14 cellular contexts compared by ENCODE assay signal in the genomic region with DNA sequence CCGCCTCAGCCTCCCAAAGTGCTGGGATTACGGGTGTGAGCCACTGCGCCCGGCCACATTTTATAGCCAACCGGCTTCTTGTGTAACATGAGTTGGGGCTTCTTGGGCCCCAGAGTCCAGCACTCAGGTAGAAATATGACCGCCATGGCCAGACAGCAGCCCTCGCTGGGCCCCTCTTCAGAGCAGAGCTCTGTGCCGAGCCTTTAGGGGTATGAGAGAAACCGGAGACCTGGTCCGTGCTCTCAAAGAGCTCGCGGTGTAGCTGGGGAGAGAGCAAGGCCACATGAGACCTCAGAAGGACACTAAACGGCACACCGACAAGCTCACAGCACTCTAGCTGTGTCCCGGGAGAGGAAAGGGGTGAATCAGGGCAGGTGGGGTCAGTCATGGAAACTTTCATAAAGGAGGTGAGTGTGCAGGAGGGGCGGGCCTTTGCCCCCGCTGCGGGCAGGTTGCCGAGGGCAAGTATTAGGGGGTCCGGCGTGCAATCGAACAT. TPM values are rescaled to one million over a fixed set of nuclear protein-coding genes. Genes with fewer than 3 reads are reported as not detected.
DNase-seq lines count a peak whose midpoint lies in the region; ATAC-seq and TF ChIP-seq lines count a peak whose summit lies in the region.
"Had no signal": no experiment of that assay in that cellular context is flagged by ENCODE, and none has a peak within 500 bp of the region (broad histone marks: within the 10 kb centered on the region; RNA-seq: fewer than 3 reads in every experiment).

No MANE protein-coding gene starts in this region.

- peak overlapping the region; percentile 5 to 86; a peak in 1 of 4 replicates for H3K27ac ChIP-seq in SK-N-SH (ENCODE audit: low read depth in 2 of 2, low read length in 1 of 2)
- peak overlapping the region; percentile 92 to 99 (median 98) for H3K27ac ChIP-seq in esophagus muscularis mucosa (replicated peaks in 1 of 4)
- H3K27ac ChIP-seq in neural progenitor cell, result no peak overlapping the region

- H3K36me3 Mint-ChIP-seq in neural progenitor cell (peaks cover 8% of the 10 kb centered on the region), type B pancreatic cell (peaks cover 28% of the 10 kb centered on the region)

- 98% methylated on average over 22 of the region's 22 CpGs for WGBS in SK-N-SH (ENCODE audit: low lambda C conversion rate)
- WGBS in esophagus muscularis mucosa, result 82% methylated on average over 22 of the region's 22 CpGs

- H3K9ac ChIP-seq in SK-N-SH (no peak overlapping the region), neural progenitor cell (no peak overlapping the region)

- intact Hi-C loops in esophagus muscularis mucosa (cut with DNase I), result no loop called here

- no peak overlapping the region for H3K4me3 ChIP-seq in SK-N-SH (ENCODE audit: low read depth in 2 of 2, low read length in 1 of 2)
- H3K4me3 ChIP-seq in esophagus muscularis mucosa, result peak overlapping the region in 3 of 4 donors; percentile 19 to 24 (median 22)
- H3K4me3 ChIP-seq in neural progenitor cell, result no peak overlapping the region

- H2AFZ ChIP-seq in SK-N-SH (ENCODE audit: low read depth), result no peak overlapping the region
- no peak overlapping the region for H2AFZ ChIP-seq in neural progenitor cell (replicated peaks)

- TF ChIP-seq CTCF in SK-N-SH (IDR thresholded peaks at IDR 0.05) (no peak), esophagus muscularis mucosa (IDR thresholded peaks at IDR 0.05) (no peak), neural progenitor cell (IDR thresholded peaks at IDR 0.05) (no peak), type B pancreatic cell (conservative IDR thresholded peaks at IDR 0.05) (no peak)

- H3K4me2 ChIP-seq in SK-N-SH (no peak overlapping the region), neural progenitor cell (peak overlapping the region; percentile 10)

- H3K9me3 ChIP-seq in SK-N-SH (no peaks in the 10 kb centered on the region), esophagus muscularis mucosa (no peaks in the 10 kb centered on the region), neural progenitor cell (ENCODE audit: low read depth) (no peaks in the 10 kb centered on the region)

- H3K9me3 Mint-ChIP-seq in neural progenitor cell (no peaks in the 10 kb centered on the region), type B pancreatic cell (no peaks in the 10 kb centered on the region)

- H3K9me2 ChIP-seq in SK-N-SH, result no peaks in the 10 kb centered on the region

- H3K4me3 Mint-ChIP-seq in neural progenitor cell (peak overlapping the region; percentile 62), type B pancreatic cell (peak overlapping the region; percentile 82)

- H3K79me2 ChIP-seq in SK-N-SH (ENCODE audit: insufficient read depth) (peaks cover 95% of the 10 kb centered on the region), neural progenitor cell (ENCODE audit: low read depth) (peaks cover 98% of the 10 kb centered on the region)

- H3K27me3 Mint-ChIP-seq in neural progenitor cell (ENCODE audit: insufficient read depth, low read depth) (peaks cover 6% of the 10 kb centered on the region), type B pancreatic cell (no peaks in the 10 kb centered on the region)

- H3F3A ChIP-seq in SK-N-SH (replicated peaks; ENCODE audit: insufficient read depth) (peaks cover 48% of the 10 kb centered on the region), neural progenitor cell (ENCODE audit: low read depth) (peaks cover 32% of the 10 kb centered on the region)

- TF ChIP-seq RAD21 in SK-N-SH (IDR thresholded peaks at IDR 0.05; ENCODE audit: low read length), result no peak

- H3K27me3 ChIP-seq in SK-N-SH (ENCODE audit: insufficient read depth) (no peaks in the 10 kb centered on the region), esophagus muscularis mucosa (no peaks in the 10 kb centered on the region), neural progenitor cell (no peaks in the 10 kb centered on the region)

- H3K4me1 ChIP-seq in SK-N-SH (ENCODE audit: control insufficient read depth in 1 of 2, insufficient read depth in 2 of 2, low read depth in 1 of 2, low read length in 1 of 2) (peaks cover 43 to 71% of the 10 kb centered on the region in 2 experiments), esophagus muscularis mucosa (peaks cover 98 to 100% (median 99%) of the 10 kb centered on the region in 4 donors), neural progenitor cell (peaks cover 59% of the 10 kb centered on the region)

- DNase-seq in SK-N-SH, result no peak
- DNase-seq in esophagus muscularis mucosa (ENCODE audit: extremely low spot score), result no peak
- no peak for DNase-seq in neural progenitor cell (ENCODE audit: low spot score)
- DNase-seq in type B pancreatic cell (ENCODE audit: extremely low spot score, unreplicated experiment), result no peak
- no peak for DNase-seq in NCI-H524 treated with DMSO at 0.1 percent for 48 hours (lab: John Stamatoyannopoulos, UW)
- no peak for DNase-seq in NCI-H187 treated with DMSO at 0.1 percent for 48 hours (lab: John Stamatoyannopoulos, UW)
- DNase-seq in AG08396 (ENCODE audit: low spot score), result no peak
- DNase-seq: 8988T; activated CD4-positive, CD25-positive, alpha-beta regulatory T cell; activated effector memory CD4-positive, alpha-beta T cell treated with anti-CD3 and anti-CD28 coated beads, Interleukin-2, amount 50 U/mL, for 16 hours; NCI-H1092; stimulated activated naive CD8-positive, alpha-beta T cell treated with anti-CD3 and anti-CD28 coated beads, Interleukin-15, Interleukin-2, amounts not matched to agents 100 U/mL and 50 U/mL, for 24 hours had no signal

- H3K4me1 Mint-ChIP-seq in neural progenitor cell (peaks cover 75% of the 10 kb centered on the region), type B pancreatic cell (ENCODE audit: unreplicated experiment) (peaks cover 75% of the 10 kb centered on the region)

- TF ChIP-seq POLR2A in esophagus muscularis mucosa (IDR thresholded peaks at IDR 0.05; ENCODE audit: low read depth), result no peak

- H4K20me1 ChIP-seq in SK-N-SH (ENCODE audit: insufficient read depth), result peaks cover 32% of the 10 kb centered on the region
- H4K20me1 ChIP-seq in neural progenitor cell (ENCODE audit: low read depth), result peaks cover 98% of the 10 kb centered on the region

- POLR2A ChIA-PET in SK-N-SH (lab: Yijun Ruan, JAX), result no interaction called here

- H3K27ac Mint-ChIP-seq in neural progenitor cell (peak overlapping the region; percentile 96), type B pancreatic cell (peak overlapping the region; percentile 96)

- H3K36me3 ChIP-seq in SK-N-SH (replicated peaks in 1 of 2; ENCODE audit: control insufficient read depth in 1 of 2, insufficient read depth in 2 of 2, low read length in 1 of 2) (peaks cover 3 to 6% of the 10 kb centered on the region in 2 experiments), esophagus muscularis mucosa (peaks cover 0 to 9% (median 2%) of the 10 kb centered on the region in 4 donors), neural progenitor cell (no peaks in the 10 kb centered on the region)

- ATAC-seq in SK-N-SH treated with all-trans-retinoic acid at 6 μM for 48 hours, result no peak
- ATAC-seq: HCT116; stimulated activated naive CD8-positive, alpha-beta T cell treated with anti-CD3 and anti-CD28 coated beads, Interleukin-15, Interleukin-2, amounts not matched to agents 100 U/mL and 50 U/mL, for 24 hours had no signal

- no peak for TF ChIP-seq EP300 in SK-N-SH (IDR thresholded peaks at IDR 0.05; ENCODE audit: borderline replicate concordance in 1 of 2, low read depth in 1 of 2, low read length in 1 of 2)
- no peak for TF ChIP-seq EP300 in esophagus muscularis mucosa (IDR thresholded peaks at IDR 0.05)

- CTCF ChIA-PET in SK-N-SH (lab: Yijun Ruan, JAX), result interaction anchor here (1.0 to 1.5 kb wide), 2 partner anchors 29 to 266 kb away, joined by 3 read pairs; no protein-coding TSS in a partner anchor

TF ChIP-seq in SK-N-SH, 30 proteins besides CTCF, POLR2A, EP300 and RAD21 (continues in another document):
- TF ChIP-seq TEAD4 (IDR thresholded peaks at IDR 0.05; ENCODE audit: borderline replicate concordance, insufficient read depth), result no peak
- no peak for TF ChIP-seq GATA2 (CRISPR knock-in tag; IDR thresholded peaks at IDR 0.05)
- TF ChIP-seq NRF1 (IDR thresholded peaks at IDR 0.05; ENCODE audit: low read depth, low read length), result no peak

TF ChIP-seq in SK-N-SH treated with all-trans-retinoic acid at 6 μM for 48 hours, 23 proteins besides CTCF, POLR2A, EP300 and RAD21 (continues in another document):
- no peak for TF ChIP-seq CSDC2 (CRISPR knock-in tag; IDR thresholded peaks at IDR 0.05)
- no peak for TF ChIP-seq RARB (CRISPR knock-in tag; IDR thresholded peaks at IDR 0.05)
- no peak for TF ChIP-seq GLIS3 (CRISPR knock-in tag; IDR thresholded peaks at IDR 0.05)
- TF ChIP-seq POU6F1 (CRISPR knock-in tag; IDR thresholded peaks at IDR 0.05; ENCODE audit: borderline replicate concordance, low read depth), result no peak

RNA-seq across cellular contexts. Expression of gene ACTN4, which starts 15.8 kb away (rescaled TPM):
- 494 and 598 TPM in 2 replicates for polyA plus RNA-seq in SK-N-SH (2012; rRNA removed)
- 222 and 365 TPM in 2 replicates for polyA plus RNA-seq in SK-N-SH (2012; cell fraction: cytosol; rRNA removed)
- polyA plus RNA-seq in SK-N-SH (2012; cell fraction: nucleus; rRNA removed), result 687 and 951 TPM in 2 replicates
- 100 to 1,000 TPM; 416 to 816 (median 598) TPM for total RNA-seq in esophagus muscularis mucosa
- 127 and 233 TPM in 2 replicates for total RNA-seq in neural progenitor cell (ENCODE audit: low replicate concordance)
- total RNA-seq in type B pancreatic cell (ENCODE audit: low replicate concordance), result 475 and 776 TPM in 2 replicates

RNA-seq across cellular contexts. Expression of gene EIF3K, which starts 44.2 kb away (rescaled TPM):
- polyA plus RNA-seq in SK-N-SH (2012; rRNA removed), result 405 and 484 TPM in 2 replicates
- 274 and 343 TPM in 2 replicates for polyA plus RNA-seq in SK-N-SH (2012; cell fraction: cytosol; rRNA removed)
- polyA plus RNA-seq in SK-N-SH (2012; cell fraction: nucleus; rRNA removed), result 285 and 487 TPM in 2 replicates
- total RNA-seq in esophagus muscularis mucosa (100 to 1,000 TPM; 333 to 570 (median 446) TPM), neural progenitor cell (ENCODE audit: low replicate concordance) (261 and 432 TPM in 2 replicates), type B pancreatic cell (ENCODE audit: low replicate concordance) (274 and 310 TPM in 2 replicates)

RNA-seq across cellular contexts. Expression of gene MAP4K1, which starts 45.5 kb away (rescaled TPM):
- polyA plus RNA-seq in SK-N-SH (2012; rRNA removed), result 0.31 and 0.37 TPM in 2 replicates
- 0.10 and 0.20 TPM in 2 replicates for polyA plus RNA-seq in SK-N-SH (2012; cell fraction: cytosol; rRNA removed)
- 2.8 TPM in 2 replicates for polyA plus RNA-seq in SK-N-SH (2012; cell fraction: nucleus; rRNA removed)
- total RNA-seq in esophagus muscularis mucosa (1 to 10 TPM; 1.2 to 4.5 (median 3.1) TPM), neural progenitor cell (ENCODE audit: low replicate concordance) (1.9 and 3.6 TPM in 2 replicates), type B pancreatic cell (ENCODE audit: low replicate concordance) (2.4 and 16.8 TPM in 2 replicates)

Comparison
In these comparisons a context has a peak if more than half of its experiments do, and no peak if none do; other contexts are left out.
1. H3K4me3 ChIP-seq: peak in esophagus muscularis mucosa (3 of 4); none in SK-N-SH (0 of 2) and neural progenitor cell (single experiment).